Comparison of ENCODE assay signal across 33 cellular contexts in genomic region chr1:37184789-37185188, GRCh38.
"Had no signal": no experiment of that assay in that cellular context is flagged by ENCODE, and none has a peak within 500 bp of the region (broad histone marks: within the 10 kb centered on the region; RNA-seq: fewer than 3 reads in every experiment).

No MANE protein-coding gene starts in this region.

- H3K4me1 ChIP-seq: adrenal gland, ascending aorta, body of pancreas, breast epithelium had no signal

- H3K36me3 ChIP-seq: adrenal gland, ascending aorta, brain microvascular endothelial cell, breast epithelium, cardiac muscle cell had no signal

- H3K9me3 ChIP-seq: adrenal gland, ascending aorta, body of pancreas had no signal

- DNase-seq: activated effector memory CD4-positive, alpha-beta T cell treated with anti-CD3 and anti-CD28 coated beads, Interleukin-2, amount 50 U/mL, for 16 hours; activated effector memory CD4-positive, alpha-beta T cell treated with Interleukin-2 at 50 U/mL for 16 hours; activated gamma-delta T cell; activated gamma-delta T cell treated with Interleukin-2 at 50 U/mL for 16 hours; activated naive CD4-positive, alpha-beta T cell; activated naive CD4-positive, alpha-beta T cell treated with anti-CD3 and anti-CD28 coated beads for 36 hours; activated naive CD4-positive, alpha-beta T cell treated with anti-CD3 and anti-CD28 coated beads, Interleukin-2, amount 10 ng/mL, durations not matched to agents 7 days and 5 days; activated naive CD4-positive, alpha-beta T cell treated with anti-CD3 and anti-CD28 coated beads, Interleukin-2, amount 50 U/mL, for 16 hours; activated naive CD4-positive, alpha-beta T cell treated with Interleukin-2 at 50 U/mL for 16 hours; activated naive CD8-positive, alpha-beta T cell treated with anti-CD3 and anti-CD28 coated beads for 36 hours; activated naive CD8-positive, alpha-beta T cell treated with anti-CD3 and anti-CD28 coated beads, Interleukin-2, amount 10 ng/mL, durations not matched to agents 7 days and 5 days; activated naive CD8-positive, alpha-beta T cell treated with anti-CD3 and anti-CD28 coated beads, Interleukin-2, amount 50 U/mL, for 24 hours; activated T-cell treated with anti-CD3 and anti-CD28 coated beads, Interleukin-2, amount 50 U/mL, for 24 hours; activated T-cell treated with anti-CD3 and anti-CD28 coated beads, Interleukin-2, amount 50 U/mL, for 4 hours; activated T-cell treated with anti-CD3 and anti-CD28 coated beads, Interleukin-2, amount 50 U/mL, for 48 hours; activated T-cell treated with anti-CD3 and anti-CD28 coated beads, Interleukin-2, amount 50 U/mL, for 72 hours; adrenal gland; amniotic stem cell; amygdala; anterior cingulate cortex; aorta; body of pancreas; brain microvascular endothelial cell; caudate nucleus; central memory CD4-positive, alpha-beta T cell; cerebellar nuclear complex had no signal

- H3K27ac ChIP-seq: adrenal gland, ascending aorta, body of pancreas, brain microvascular endothelial cell, breast epithelium, cardiac muscle cell had no signal

- ATAC-seq: activated naive CD4-positive, alpha-beta T cell treated with anti-CD3 and anti-CD28 coated beads, Interleukin-2, amount 50 U/mL, for 72 hours; activated naive CD8-positive, alpha-beta T cell treated with anti-CD3 and anti-CD28 coated beads, Interleukin-2, amount 50 U/mL, for 24 hours; activated T-cell treated with anti-CD3 and anti-CD28 coated beads, Interleukin-2, amount 50 U/mL, for 4 hours; activated T-cell treated with anti-CD3 and anti-CD28 coated beads, Interleukin-2, amount 50 U/mL, for 72 hours; activated T-helper 17 cell treated with anti-CD3 and anti-CD28 coated beads, Interleukin-2, amount 50 U/mL, for 72 hours; body of pancreas had no signal

- H3K4me3 ChIP-seq: adrenal gland, ascending aorta, body of pancreas, breast epithelium, cardiac muscle cell had no signal

- FAIRE-seq: astrocyte, bronchial epithelial cell had no signal

- H3K27me3 ChIP-seq: ascending aorta, body of pancreas, brain microvascular endothelial cell, cardiac muscle cell had no signal
